In genomic region chr11:31045335-31045734, GRCh38 we compare ENCODE assay signal across 11 cellular contexts.
DNase-seq lines count a peak whose midpoint lies in the region; ATAC-seq and TF ChIP-seq lines count a peak whose summit lies in the region.
"Had no signal": no experiment of that assay in that cellular context is flagged by ENCODE, and none has a peak within 500 bp of the region (broad histone marks: within the 10 kb centered on the region; RNA-seq: fewer than 3 reads in every experiment).

No MANE protein-coding gene starts in this region.

- H3K4me3 Mint-ChIP-seq in type B pancreatic cell: no peak overlapping the region
- H3K4me3 Mint-ChIP-seq: activated naive CD4-positive, alpha-beta T cell treated with anti-CD3 and anti-CD28 coated beads, Interleukin-2, amount 50 U/mL, for 24 hours; natural killer cell treated with Interleukin-12 subunit alpha and Interleukin-12 subunit beta and Interleukin-15 and Interleukin-18, amount 100 ng/mL, for 72 hours had no signal

- no peak overlapping the region for H3K27ac Mint-ChIP-seq in type B pancreatic cell
- H3K27ac Mint-ChIP-seq: activated naive CD4-positive, alpha-beta T cell treated with anti-CD3 and anti-CD28 coated beads, Interleukin-2, amount 50 U/mL, for 24 hours; natural killer cell treated with Interleukin-12 subunit alpha and Interleukin-12 subunit beta and Interleukin-15 and Interleukin-18, amount 100 ng/mL, for 72 hours had no signal

- H3K4me1 Mint-ChIP-seq in type B pancreatic cell (ENCODE audit: unreplicated experiment): no peaks in the 10 kb centered on the region
- H3K4me1 Mint-ChIP-seq: activated naive CD4-positive, alpha-beta T cell treated with anti-CD3 and anti-CD28 coated beads, Interleukin-2, amount 50 U/mL, for 24 hours had no signal

- intact Hi-C loops in heart left ventricle (cut with DNase I): loop anchor here in 7 of 10 donors (1.0 to 10.0 kb wide), 4 partner anchors 81 to 91 kb away; no protein-coding TSS in a partner anchor
- intact Hi-C loops in Right ventricle myocardium superior (cut with DNase I): no loop called here
- intact Hi-C loops in psoas muscle (cut with DNase I): no loop called here

- no peak overlapping the region for H3K4me3 ChIP-seq in heart left ventricle
- no peak overlapping the region for H3K4me3 ChIP-seq in fibroblast of lung (replicated peaks in 1 of 4; ENCODE audit: control extremely low read depth in 1 of 4, insufficient read depth in 1 of 4, low read depth in 3 of 4, low read length in 4 of 4)
- H3K4me3 ChIP-seq in psoas muscle: no peak overlapping the region

- no peak overlapping the region for H2AFZ ChIP-seq in fibroblast of lung (ENCODE audit: low read length)

- no peak overlapping the region for H3K9ac ChIP-seq in fibroblast of lung (ENCODE audit: insufficient read depth, low read length)

- no peak for ATAC-seq in heart left ventricle
- no peak for ATAC-seq in Right ventricle myocardium superior (ENCODE audit: poor library complexity)
- ATAC-seq in psoas muscle: no peak
- ATAC-seq: natural killer cell treated with Interleukin-12 subunit alpha and Interleukin-12 subunit beta and Interleukin-15 and Interleukin-18, amount 100 ng/mL, for 72 hours had no signal

- no peaks in the 10 kb centered on the region for H3K9me3 ChIP-seq in heart left ventricle
- H3K9me3 ChIP-seq in fibroblast of lung (ENCODE audit: control insufficient read depth, insufficient read depth, low read depth, low read length): no peaks in the 10 kb centered on the region
- H3K9me3 ChIP-seq in psoas muscle: no peaks in the 10 kb centered on the region

- WGBS in heart left ventricle, 4 donors: 31 to 34% (median 32%) methylated on average over 5 of the region's 5 CpGs
- 42 to 46% (median 44%) methylated on average over 5 of the region's 5 CpGs for WGBS in psoas muscle, 3 donors

- H3K27me3 ChIP-seq in heart left ventricle (no peaks in the 10 kb centered on the region), fibroblast of lung (ENCODE audit: control insufficient read depth, insufficient read depth, low read length) (no peaks in the 10 kb centered on the region), psoas muscle (ENCODE audit: insufficient read depth in 3 of 3, low read length in 2 of 3) (no peaks in the 10 kb centered on the region)

- H3K9me3 Mint-ChIP-seq in type B pancreatic cell: peaks cover under 1% of the 10 kb centered on the region

- TF ChIP-seq CTCF in heart left ventricle (IDR thresholded peaks at IDR 0.05): peak in 9 of 12 donors; percentile 16 to 38 (median 30)
- peak in 1 of 2 donors; percentile 25 for TF ChIP-seq CTCF in fibroblast of lung (conservative IDR thresholded peaks at IDR 0.05 in 1 of 2, IDR thresholded peaks at IDR 0.05 in 1 of 2; ENCODE audit: low read depth in 1 of 2, low read length in 2 of 2)
- peak; percentile 66 for TF ChIP-seq CTCF in type B pancreatic cell (conservative IDR thresholded peaks at IDR 0.05)
- no peak for TF ChIP-seq CTCF in psoas muscle (IDR thresholded peaks at IDR 0.05)

- DNase-seq in heart left ventricle: no peak
- no peak for DNase-seq in Right ventricle myocardium superior
- DNase-seq in NCI-H1694 treated with DMSO at 0.1 percent for 48 hours (lab: John Stamatoyannopoulos, UW): peak; percentile 37
- peak; percentile 3 to 6 for DNase-seq in fibroblast of lung (ENCODE audit: low read depth in 2 of 2)
- DNase-seq in type B pancreatic cell (ENCODE audit: extremely low spot score, unreplicated experiment): no peak
- no peak for DNase-seq in activated CD4-positive, alpha-beta T cell treated with anti-CD3 and anti-CD28 coated beads, Interleukin-2, amount 50 U/mL, for 1 hour
- no peak for DNase-seq in AG08396 (ENCODE audit: low spot score)
- DNase-seq in psoas muscle: no peak
- DNase-seq: NCI-H2227 treated with DMSO at 0.1 percent for 48 hours had no signal

- no peak overlapping the region for H3K4me2 ChIP-seq in fibroblast of lung (ENCODE audit: extremely low read depth, insufficient read depth, low read length)

- no peaks in the 10 kb centered on the region for H3K36me3 ChIP-seq in heart left ventricle
- no peaks in the 10 kb centered on the region for H3K36me3 ChIP-seq in fibroblast of lung (ENCODE audit: control insufficient read depth, insufficient read depth, low read length)
- no peaks in the 10 kb centered on the region for H3K36me3 ChIP-seq in psoas muscle (ENCODE audit: insufficient read depth in 1 of 2, low read depth in 1 of 2)

- H3K4me1 ChIP-seq in heart left ventricle (no peaks in the 10 kb centered on the region), fibroblast of lung (ENCODE audit: control insufficient read depth, extremely low read depth, insufficient read depth, low read length) (no peaks in the 10 kb centered on the region), psoas muscle (no peaks in the 10 kb centered on the region)

- H3K36me3 Mint-ChIP-seq in type B pancreatic cell: no peaks in the 10 kb centered on the region
- H3K36me3 Mint-ChIP-seq: activated naive CD4-positive, alpha-beta T cell treated with anti-CD3 and anti-CD28 coated beads, Interleukin-2, amount 50 U/mL, for 24 hours; natural killer cell treated with Interleukin-12 subunit alpha and Interleukin-12 subunit beta and Interleukin-15 and Interleukin-18, amount 100 ng/mL, for 72 hours had no signal

- no peaks in the 10 kb centered on the region for H3K79me2 ChIP-seq in fibroblast of lung (ENCODE audit: control insufficient read depth, insufficient read depth, low read length)

- H4K20me1 ChIP-seq in fibroblast of lung (ENCODE audit: control insufficient read depth, extremely low read depth, insufficient read depth, low read length): no peaks in the 10 kb centered on the region

- no peak overlapping the region for H3K27ac ChIP-seq in heart left ventricle
- no peak overlapping the region for H3K27ac ChIP-seq in fibroblast of lung (ENCODE audit: insufficient read depth, low read length)
- H3K27ac ChIP-seq in psoas muscle: no peak overlapping the region

- TF ChIP-seq POLR2A in heart left ventricle (IDR thresholded peaks at IDR 0.05): no peak

- no peaks in the 10 kb centered on the region for H3K27me3 Mint-ChIP-seq in type B pancreatic cell
- H3K27me3 Mint-ChIP-seq: natural killer cell treated with Interleukin-12 subunit alpha and Interleukin-12 subunit beta and Interleukin-15 and Interleukin-18, amount 100 ng/mL, for 72 hours had no signal

Comparison
In these comparisons a context has a peak if more than half of its experiments do, and no peak if none do; other contexts are left out.
1. intact Hi-C loops: an anchor here in heart left ventricle (1.0 to 10.0 kb wide); none called in Right ventricle myocardium superior and psoas muscle.
2. DNase-seq: peak in NCI-H1694 treated with DMSO at 0.1 percent for 48 hours (single experiment) and fibroblast of lung (2 of 2); none in heart left ventricle (0 of 5), Right ventricle myocardium superior (single experiment), type B pancreatic cell (single experiment), activated CD4-positive, alpha-beta T cell treated with anti-CD3 and anti-CD28 coated beads, Interleukin-2, amount 50 U/mL, for 1 hour (single experiment), AG08396 (single experiment) and psoas muscle (0 of 2).